23 cellular contexts compared by ENCODE assay signal in genomic region chr13:37919329-37919880, GRCh38. TPM values are rescaled to one million over a fixed set of nuclear protein-coding genes. Genes with fewer than 3 reads are reported as not detected.
A peak's percentile ranks its signal among the peaks of the same experiment; 100 is the strongest.
DNase-seq lines count a peak whose midpoint lies in the region; ATAC-seq and TF ChIP-seq lines count a peak whose summit lies in the region.
"Had no signal": no experiment of that assay in that cellular context is flagged by ENCODE, and none has a peak within 500 bp of the region (broad histone marks: within the 10 kb centered on the region; RNA-seq: fewer than 3 reads in every experiment).

No MANE protein-coding gene starts in this region.

- H3K4me1 ChIP-seq in GM23338 (ENCODE audit: insufficient read depth): peaks cover 31% of the 10 kb centered on the region
- peaks cover 9% of the 10 kb centered on the region for H3K4me1 ChIP-seq in OCI-LY7 (ENCODE audit: insufficient read depth, low read length, poor library complexity, severe bottlenecking)
- H3K4me1 ChIP-seq: suprapubic skin had no signal

- DNase-seq in GM23338 (ENCODE audit: low spot score) (no peak), OCI-LY7 (ENCODE audit: low spot score) (no peak), fibroblast of peridontal ligament (ENCODE audit: extremely low read depth) (peak; percentile 15), progenitor cell of endocrine pancreas (ENCODE audit: low spot score, unreplicated experiment) (no peak), GM10266 (ENCODE audit: extremely low spot score) (no peak)
- DNase-seq: activated B cell treated with CpG ODN at 0.5 μM for 24 hours; activated CD4-positive, alpha-beta T cell treated with anti-CD3 and anti-CD28 coated beads, Interleukin-2, amount 50 U/mL, for 48 hours; activated naive CD8-positive, alpha-beta T cell treated with anti-CD3 and anti-CD28 coated beads, Interleukin-2, amount 10 ng/mL, durations not matched to agents 7 days and 5 days; CD4-positive, alpha-beta memory T cell; effector CD4-positive, alpha-beta T cell; GF-D8; naive thymus-derived CD8-positive, alpha-beta T cell; NCI-H1105 treated with DMSO at 0.1 percent for 48 hours; NCI-H2081; NCI-H345; posterior cingulate gyrus; stimulated activated CD4-positive, alpha-beta T cell treated with anti-CD3 and anti-CD28 coated beads, Interleukin-1b, Interleukin-23, amount 100 ng/mL, for 48 hours had no signal

- H3K9me3 ChIP-seq in OCI-LY7 (ENCODE audit: low read length): no peaks in the 10 kb centered on the region

- H3K27me3 ChIP-seq in GM23338 (ENCODE audit: insufficient read depth): no peaks in the 10 kb centered on the region
- H3K27me3 ChIP-seq: suprapubic skin had no signal

- POLR2A ChIA-PET in OCI-LY7 (lab: Charles Lee): interaction anchor here (0.9 to 1.3 kb wide), 2 partner anchors 16 to 20 kb away, joined by 4 read pairs; no protein-coding TSS in a partner anchor

- H3K4me3 ChIP-seq in GM23338 (no peak overlapping the region), OCI-LY7 (ENCODE audit: low read depth, low read length, poor library complexity, severe bottlenecking) (no peak overlapping the region)
- H3K4me3 ChIP-seq: suprapubic skin had no signal

- H3K9me3 Mint-ChIP-seq in GM23338 (peaks cover 17% of the 10 kb centered on the region; the same call in 2 of the 3 replicates), progenitor cell of endocrine pancreas (ENCODE audit: low read depth) (peaks cover 14% of the 10 kb centered on the region)
- H3K9me3 Mint-ChIP-seq: activated naive CD8-positive, alpha-beta T cell treated with anti-CD3 and anti-CD28 coated beads, Interleukin-2, amount 10 ng/mL, durations not matched to agents 7 days and 5 days had no signal

- no peak overlapping the region for H3K27ac ChIP-seq in GM23338 (ENCODE audit: low read depth)
- no peak overlapping the region for H3K27ac ChIP-seq in OCI-LY7 (ENCODE audit: low read depth, low read length, poor library complexity, severe bottlenecking)
- H3K27ac ChIP-seq: suprapubic skin had no signal

- intact Hi-C loops in OCI-LY7 (cut with micrococcal nuclease; ENCODE audit: unreplicated experiment): no loop called here

- ATAC-seq in GM23338 (no peak), HG03135 (IDR thresholded peaks at IDR 0.05; ENCODE audit: unreplicated experiment) (no peak), HG02852 (IDR thresholded peaks at IDR 0.05; ENCODE audit: unreplicated experiment) (no peak)
- ATAC-seq: naive thymus-derived CD8-positive, alpha-beta T cell; Panc1; stimulated activated memory B cell treated with anti-CD40 and anti-IgM and Interleukin-4, amounts not matched to agents 10 μg/mL and 1 μg/mL and 100 μg/mL, for 72 hours had no signal

- H3K27ac Mint-ChIP-seq in GM23338 (no peak overlapping the region), progenitor cell of endocrine pancreas (peak overlapping the region; percentile 59)
- H3K27ac Mint-ChIP-seq: activated B cell treated with CpG ODN at 0.5 μM for 24 hours; activated naive CD8-positive, alpha-beta T cell treated with anti-CD3 and anti-CD28 coated beads, Interleukin-2, amount 10 ng/mL, durations not matched to agents 7 days and 5 days; CD4-positive, alpha-beta memory T cell; naive thymus-derived CD8-positive, alpha-beta T cell; stimulated activated memory B cell treated with anti-CD40 and anti-IgM and Interleukin-4, amounts not matched to agents 10 μg/mL and 1 μg/mL and 100 μg/mL, for 72 hours had no signal

- H3K27me3 Mint-ChIP-seq in GM23338 (ENCODE audit: insufficient read depth, low read depth, poor library complexity): no peaks in the 10 kb centered on the region
- H3K27me3 Mint-ChIP-seq in progenitor cell of endocrine pancreas: no peaks in the 10 kb centered on the region
- H3K27me3 Mint-ChIP-seq: activated B cell treated with CpG ODN at 0.5 μM for 24 hours; activated naive CD8-positive, alpha-beta T cell treated with anti-CD3 and anti-CD28 coated beads, Interleukin-2, amount 10 ng/mL, durations not matched to agents 7 days and 5 days; CD4-positive, alpha-beta memory T cell; stimulated activated memory B cell treated with anti-CD40 and anti-IgM and Interleukin-4, amounts not matched to agents 10 μg/mL and 1 μg/mL and 100 μg/mL, for 72 hours had no signal

- H2AFZ ChIP-seq in GM23338 (no peak overlapping the region), OCI-LY7 (ENCODE audit: low read length) (peak overlapping the region; percentile 25; the same call in 1 of the 2 replicates)

- H3F3A ChIP-seq in GM23338 (replicated peaks; ENCODE audit: low read depth): no peaks in the 10 kb centered on the region

- H3K4me1 Mint-ChIP-seq in GM23338 (peaks cover 24% of the 10 kb centered on the region), progenitor cell of endocrine pancreas (ENCODE audit: low read depth) (peaks cover 20% of the 10 kb centered on the region)
- H3K4me1 Mint-ChIP-seq: activated B cell treated with CpG ODN at 0.5 μM for 24 hours; activated naive CD8-positive, alpha-beta T cell treated with anti-CD3 and anti-CD28 coated beads, Interleukin-2, amount 10 ng/mL, durations not matched to agents 7 days and 5 days; CD4-positive, alpha-beta memory T cell; naive thymus-derived CD8-positive, alpha-beta T cell; stimulated activated memory B cell treated with anti-CD40 and anti-IgM and Interleukin-4, amounts not matched to agents 10 μg/mL and 1 μg/mL and 100 μg/mL, for 72 hours had no signal

- H3K4me2 ChIP-seq in GM23338: peak overlapping the region; percentile 56
- no peak overlapping the region for H3K4me2 ChIP-seq in OCI-LY7 (ENCODE audit: low read length)

- CTCF ChIA-PET in OCI-LY7 (lab: Charles Lee; ENCODE audit: unreplicated experiment): no interaction called here

- H3K9me2 ChIP-seq in GM23338 (ENCODE audit: insufficient read depth) (0 out of 2 replicates have a peak, but pooled peaks cover 5% of the 10 kb centered on the region), OCI-LY7 (ENCODE audit: insufficient read depth, low read length) (no peaks in the 10 kb centered on the region)

- TF ChIP-seq CTCF in GM23338 (conservative IDR thresholded peaks at IDR 0.05; ENCODE audit: low read depth in 2 of 2): no peak
- no peak for TF ChIP-seq CTCF in OCI-LY7 (conservative IDR thresholded peaks at IDR 0.05; ENCODE audit: low read length)
- TF ChIP-seq CTCF in progenitor cell of endocrine pancreas (IDR thresholded peaks at IDR 0.05; ENCODE audit: unreplicated experiment): no peak
- no peak for TF ChIP-seq CTCF in GM10266 (IDR thresholded peaks at IDR 0.05; ENCODE audit: control insufficient read depth, insufficient read depth, low read depth, missing control alignments)

- BruUV-seq in OCI-LY7 (replicated peaks; lab: Mats Ljungman, UMichigan): no TSS peak

- H3K36me3 ChIP-seq in GM23338 (ENCODE audit: insufficient read depth) (peaks cover 6% of the 10 kb centered on the region; the same call in 1 of the 2 replicates), OCI-LY7 (ENCODE audit: insufficient read depth, low read length) (no peaks in the 10 kb centered on the region)
- H3K36me3 ChIP-seq: suprapubic skin had no signal

- H3K4me3 Mint-ChIP-seq in GM23338: no peak overlapping the region
- H3K4me3 Mint-ChIP-seq in progenitor cell of endocrine pancreas (ENCODE audit: low read depth): no peak overlapping the region
- H3K4me3 Mint-ChIP-seq: activated B cell treated with CpG ODN at 0.5 μM for 24 hours; activated naive CD8-positive, alpha-beta T cell treated with anti-CD3 and anti-CD28 coated beads, Interleukin-2, amount 10 ng/mL, durations not matched to agents 7 days and 5 days; CD4-positive, alpha-beta memory T cell; naive thymus-derived CD8-positive, alpha-beta T cell; stimulated activated memory B cell treated with anti-CD40 and anti-IgM and Interleukin-4, amounts not matched to agents 10 μg/mL and 1 μg/mL and 100 μg/mL, for 72 hours had no signal

- H4K20me1 ChIP-seq in GM23338 (replicated peaks; ENCODE audit: insufficient read depth) (no peaks in the 10 kb centered on the region), OCI-LY7 (ENCODE audit: insufficient read depth, low read length) (no peaks in the 10 kb centered on the region)

- H3K79me2 ChIP-seq in GM23338 (replicated peaks; ENCODE audit: insufficient read depth) (no peaks in the 10 kb centered on the region), OCI-LY7 (ENCODE audit: insufficient read depth, low read depth, low read length) (no peaks in the 10 kb centered on the region)

- peaks cover 23% of the 10 kb centered on the region for H3K36me3 Mint-ChIP-seq in GM23338 (ENCODE audit: low read depth)
- peaks cover 2% of the 10 kb centered on the region for H3K36me3 Mint-ChIP-seq in progenitor cell of endocrine pancreas (ENCODE audit: insufficient read depth)
- H3K36me3 Mint-ChIP-seq: activated naive CD8-positive, alpha-beta T cell treated with anti-CD3 and anti-CD28 coated beads, Interleukin-2, amount 10 ng/mL, durations not matched to agents 7 days and 5 days; CD4-positive, alpha-beta memory T cell; naive thymus-derived CD8-positive, alpha-beta T cell; stimulated activated memory B cell treated with anti-CD40 and anti-IgM and Interleukin-4, amounts not matched to agents 10 μg/mL and 1 μg/mL and 100 μg/mL, for 72 hours had no signal

TF ChIP-seq in GM23338, 12 proteins besides CTCF, POLR2A, EP300 and RAD21 (continues in another document):
- TF ChIP-seq CREB1 (CRISPR knock-in tag; IDR thresholded peaks at IDR 0.05; ENCODE audit: low read depth): no peak

RNA-seq across cellular contexts. Expression of gene TRPC4, which starts 49.8 kb away (rescaled TPM):
- 1.9 and 2.1 TPM in 2 replicates for total RNA-seq in GM23338 (2014; rRNA removed; shearing (Covaris generic))
- polyA plus RNA-seq in GM23338 (2016; fragmentation: Nextera tagmentation; extraction: Ambion mirVana): 1.1 TPM in 2 replicates
- total RNA-seq in OCI-LY7 (2014; rRNA removed; shearing (Covaris generic)): not detected in 2 replicates
- not detected in 2 replicates for total RNA-seq in OCI-LY7 (2022)
- 4.2 and 5.3 TPM in 2 replicates for total RNA-seq in progenitor cell of endocrine pancreas
- total RNA-seq: activated B cell treated with CpG ODN at 0.5 μM for 24 hours; activated naive CD8-positive, alpha-beta T cell treated with anti-CD3 and anti-CD28 coated beads, Interleukin-2, amount 10 ng/mL, durations not matched to agents 7 days and 5 days; CD4-positive, alpha-beta memory T cell; naive thymus-derived CD8-positive, alpha-beta T cell; SK-MEL-5 had no signal
- polyA plus RNA-seq: CD4-positive, alpha-beta memory T cell; naive thymus-derived CD8-positive, alpha-beta T cell had no signal
